Comparison of ENCODE assay signal across 1 cellular context in the genomic region with DNA sequence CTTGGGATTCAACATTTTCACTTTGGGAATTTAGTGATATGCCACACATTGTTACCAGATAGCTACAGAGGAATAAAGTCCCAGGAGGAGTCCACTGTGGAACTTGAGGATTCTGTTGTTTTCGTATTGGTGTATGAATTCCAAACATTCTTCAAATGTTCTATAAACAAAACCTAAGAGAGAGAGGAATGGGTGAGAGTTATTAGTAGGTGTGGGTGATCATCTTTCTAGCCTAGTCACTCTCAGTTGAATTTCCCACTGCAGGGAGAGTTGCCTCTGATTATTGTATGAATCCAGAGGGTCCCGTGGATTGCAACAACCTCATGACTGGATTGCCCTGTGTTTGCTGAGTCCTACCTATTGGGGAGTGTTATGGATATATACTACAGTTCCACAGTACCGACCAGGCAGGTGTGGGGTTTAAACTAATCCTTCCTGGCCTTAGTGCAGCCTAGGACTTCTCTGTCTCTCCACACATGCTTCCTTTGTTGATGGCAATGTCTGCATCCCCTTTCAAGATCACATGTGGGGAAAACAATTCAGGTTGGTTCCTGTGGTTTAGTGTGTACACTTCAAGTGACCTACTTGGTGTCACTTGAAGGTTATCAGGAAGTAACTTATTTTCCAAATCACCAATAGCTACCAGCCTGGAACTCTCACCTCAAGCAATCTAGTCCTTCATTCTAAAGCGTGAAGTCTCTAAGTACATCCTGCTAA.
TF ChIP-seq lines count a peak whose summit lies in the region.

No MANE protein-coding gene starts in this region.

TF ChIP-seq in Ishikawa, 13 proteins besides CTCF, POLR2A, EP300 and RAD21 (continued from another document):
- TF ChIP-seq, protein P1, sequence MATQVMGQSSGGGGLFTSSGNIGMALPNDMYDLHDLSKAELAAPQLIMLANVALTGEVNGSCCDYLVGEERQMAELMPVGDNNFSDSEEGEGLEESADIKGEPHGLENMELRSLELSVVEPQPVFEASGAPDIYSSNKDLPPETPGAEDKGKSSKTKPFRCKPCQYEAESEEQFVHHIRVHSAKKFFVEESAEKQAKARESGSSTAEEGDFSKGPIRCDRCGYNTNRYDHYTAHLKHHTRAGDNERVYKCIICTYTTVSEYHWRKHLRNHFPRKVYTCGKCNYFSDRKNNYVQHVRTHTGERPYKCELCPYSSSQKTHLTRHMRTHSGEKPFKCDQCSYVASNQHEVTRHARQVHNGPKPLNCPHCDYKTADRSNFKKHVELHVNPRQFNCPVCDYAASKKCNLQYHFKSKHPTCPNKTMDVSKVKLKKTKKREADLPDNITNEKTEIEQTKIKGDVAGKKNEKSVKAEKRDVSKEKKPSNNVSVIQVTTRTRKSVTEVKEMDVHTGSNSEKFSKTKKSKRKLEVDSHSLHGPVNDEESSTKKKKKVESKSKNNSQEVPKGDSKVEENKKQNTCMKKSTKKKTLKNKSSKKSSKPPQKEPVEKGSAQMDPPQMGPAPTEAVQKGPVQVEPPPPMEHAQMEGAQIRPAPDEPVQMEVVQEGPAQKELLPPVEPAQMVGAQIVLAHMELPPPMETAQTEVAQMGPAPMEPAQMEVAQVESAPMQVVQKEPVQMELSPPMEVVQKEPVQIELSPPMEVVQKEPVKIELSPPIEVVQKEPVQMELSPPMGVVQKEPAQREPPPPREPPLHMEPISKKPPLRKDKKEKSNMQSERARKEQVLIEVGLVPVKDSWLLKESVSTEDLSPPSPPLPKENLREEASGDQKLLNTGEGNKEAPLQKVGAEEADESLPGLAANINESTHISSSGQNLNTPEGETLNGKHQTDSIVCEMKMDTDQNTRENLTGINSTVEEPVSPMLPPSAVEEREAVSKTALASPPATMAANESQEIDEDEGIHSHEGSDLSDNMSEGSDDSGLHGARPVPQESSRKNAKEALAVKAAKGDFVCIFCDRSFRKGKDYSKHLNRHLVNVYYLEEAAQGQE (IDR thresholded peaks at IDR 0.05; ENCODE audit: low read depth): no peak
